11 cellular contexts compared by ENCODE assay signal in the genomic region with DNA sequence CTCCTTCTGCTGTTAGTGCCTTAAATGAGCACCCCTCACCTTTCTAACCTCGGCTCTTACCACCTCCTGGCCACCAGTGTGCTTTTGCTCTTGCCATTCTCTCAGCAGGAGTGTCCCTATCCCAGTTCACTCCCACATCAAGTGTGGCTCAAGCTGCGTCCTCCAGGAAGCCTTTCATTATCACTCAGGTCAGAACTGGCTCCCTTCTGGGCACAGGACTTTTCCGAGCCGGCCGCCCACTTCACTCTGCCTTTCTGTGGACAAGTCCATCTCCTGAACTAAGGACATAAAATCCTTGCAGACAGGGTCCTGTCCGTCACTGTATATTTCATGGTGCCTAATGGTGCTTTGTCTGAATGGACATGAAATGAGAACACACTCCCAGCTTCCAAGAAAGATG. TPM values are rescaled to one million over a fixed set of nuclear protein-coding genes. Genes with fewer than 3 reads are reported as not detected.
A peak's percentile ranks its signal among the peaks of the same experiment; 100 is the strongest.
DNase-seq lines count a peak whose midpoint lies in the region; ATAC-seq and TF ChIP-seq lines count a peak whose summit lies in the region.
"Had no signal": no experiment of that assay in that cellular context is flagged by ENCODE, and none has a peak within 500 bp of the region (broad histone marks: within the 10 kb centered on the region; RNA-seq: fewer than 3 reads in every experiment).

No MANE protein-coding gene starts in this region.

- peaks cover 11% of the 10 kb centered on the region for H3K4me1 ChIP-seq in IMR-90 (ENCODE audit: control insufficient read depth, insufficient read depth, low read length)
- H3K4me1 ChIP-seq in sigmoid colon: peaks cover 0 to 20% (median 8%) of the 10 kb centered on the region in 4 donors

- peaks cover 57% of the 10 kb centered on the region for H3K36me3 Mint-ChIP-seq in T-helper 2 cell treated with Interferon-gamma antibody and Interleukin-4, amounts not matched to agents 5 μg/mL and 100 μg/mL, for 36 hours (ENCODE audit: low read depth)
- H3K36me3 Mint-ChIP-seq in effector memory CD8-positive, alpha-beta T cell (ENCODE audit: insufficient read depth): peaks cover 43% of the 10 kb centered on the region

- ATAC-seq in IMR-90 (ENCODE audit: low read depth) (no peak), GM21390 (IDR thresholded peaks at IDR 0.05; ENCODE audit: unreplicated experiment) (no peak)
- ATAC-seq in effector memory CD8-positive, alpha-beta T cell (replicated peaks): no peak

- in situ Hi-C loops in IMR-90 (cut with MboI; ENCODE audit: low sequenced_read_pairs): loop anchor here (25.0 kb wide), 1 partner anchor 238 kb away; no protein-coding TSS in a partner anchor

- peaks cover 11 to 29% of the 10 kb centered on the region in 2 experiments; a peak in 3 of 4 replicates for H3K79me1 ChIP-seq in IMR-90 (ENCODE audit: low read depth in 1 of 2, low read length in 2 of 2)

- H2BK5ac ChIP-seq in IMR-90 (ENCODE audit: low read depth, low read length, poor library complexity, severe bottlenecking): no peak overlapping the region

- peaks cover 32% of the 10 kb centered on the region for H3K36me3 ChIP-seq in IMR-90 (ENCODE audit: control insufficient read depth, insufficient read depth, low read length)
- peaks cover 11 to 36% (median 28%) of the 10 kb centered on the region in 4 donors for H3K36me3 ChIP-seq in sigmoid colon

- H3K9me1 ChIP-seq in IMR-90 (ENCODE audit: insufficient read depth, low read length): peaks cover 29% of the 10 kb centered on the region

- TF ChIP-seq CTCF in IMR-90 (conservative IDR thresholded peaks at IDR 0.05; ENCODE audit: low read depth, low read length) (no peak), sigmoid colon (IDR thresholded peaks at IDR 0.05) (no peak)

- H3K4ac ChIP-seq in IMR-90 (ENCODE audit: low read depth, low read length): peak overlapping the region; percentile 64; the same call in 1 of the 2 replicates

- H3K4me3 ChIP-seq in IMR-90 (ENCODE audit: insufficient read depth, low read depth, low read length) (no peak overlapping the region), sigmoid colon (no peak overlapping the region)

- H3K9ac ChIP-seq in IMR-90 (ENCODE audit: low read depth, low read length): no peak overlapping the region

- H3K14ac ChIP-seq in IMR-90 (replicated peaks; ENCODE audit: low read depth, low read length): no peak overlapping the region

- CTCF ChIA-PET in IMR-90 (lab: Yijun Ruan, JAX): interaction anchor here (0.6 kb wide), 1 partner anchor 373 kb away, joined by 3 read pairs; no protein-coding TSS in a partner anchor

- H3K27ac Mint-ChIP-seq in T-helper 2 cell treated with Interferon-gamma antibody and Interleukin-4, amounts not matched to agents 5 μg/mL and 100 μg/mL, for 36 hours: peak overlapping the region; percentile 62
- H3K27ac Mint-ChIP-seq in effector memory CD8-positive, alpha-beta T cell: peak overlapping the region; percentile 24 to 75

- H4K8ac ChIP-seq in IMR-90 (ENCODE audit: low read depth in 2 of 2, low read length in 2 of 2): no peak overlapping the region

- no peak overlapping the region for H3K4me2 ChIP-seq in IMR-90 (ENCODE audit: low read depth, low read length)

- H2AK9ac ChIP-seq in IMR-90 (replicated peaks; ENCODE audit: low read depth, low read length, poor library complexity): peak overlapping the region; percentile 82

- peaks cover 7% of the 10 kb centered on the region for H4K20me1 ChIP-seq in IMR-90 (ENCODE audit: insufficient read depth, low read length)

- no peak overlapping the region for H2AFZ ChIP-seq in IMR-90 (replicated peaks; ENCODE audit: low read length, poor library complexity)

- dilution Hi-C loops in IMR-90 (cut with HindIII; ENCODE audit: low sequenced_read_pairs, unreplicated experiment): no loop called here

- no peak overlapping the region for H3K27ac ChIP-seq in IMR-90 (ENCODE audit: insufficient read depth, low read length)
- H3K27ac ChIP-seq in sigmoid colon: peak overlapping the region in 1 of 4 donors; percentile 11

- peaks cover 7% of the 10 kb centered on the region for H3K9me3 Mint-ChIP-seq in T-helper 2 cell treated with Interferon-gamma antibody and Interleukin-4, amounts not matched to agents 5 μg/mL and 100 μg/mL, for 36 hours
- no peaks in the 10 kb centered on the region for H3K9me3 Mint-ChIP-seq in effector memory CD8-positive, alpha-beta T cell

- H3K9me3 ChIP-seq in IMR-90 (ENCODE audit: control insufficient read depth, insufficient read depth, low read length): peaks cover 2% of the 10 kb centered on the region; the same call in 1 of the 2 replicates
- no peaks in the 10 kb centered on the region for H3K9me3 ChIP-seq in sigmoid colon

- intact Hi-C loops in IMR-90 (cut with micrococcal nuclease): no loop called here
- intact Hi-C loops in sigmoid colon (cut with DNase I): no loop called here

- no peaks in the 10 kb centered on the region for H3K27me3 Mint-ChIP-seq in T-helper 2 cell treated with Interferon-gamma antibody and Interleukin-4, amounts not matched to agents 5 μg/mL and 100 μg/mL, for 36 hours (ENCODE audit: low read depth)
- no peaks in the 10 kb centered on the region for H3K27me3 Mint-ChIP-seq in effector memory CD8-positive, alpha-beta T cell

- H2AK5ac ChIP-seq in IMR-90 (ENCODE audit: low read depth, low read length): peak overlapping the region; percentile 33; the same call in 1 of the 2 replicates

- no peak overlapping the region for H2BK120ac ChIP-seq in IMR-90 (ENCODE audit: low read depth, low read length)

- POLR2A ChIA-PET in IMR-90 (lab: Charles Lee; ENCODE audit: unreplicated experiment): no interaction called here

- TF ChIP-seq POLR2A in IMR-90 (IDR thresholded peaks at IDR 0.05; ENCODE audit: low read depth, low read length): no peak
- no peak for TF ChIP-seq POLR2A in sigmoid colon (IDR thresholded peaks at IDR 0.05)

- H3K23ac ChIP-seq in IMR-90 (ENCODE audit: low read depth, low read length): peak overlapping the region; percentile 15; the same call in 1 of the 2 replicates

- H3K56ac ChIP-seq in IMR-90 (ENCODE audit: extremely low read depth, insufficient read depth, low read length): no peak overlapping the region

- no peak overlapping the region for H2BK15ac ChIP-seq in IMR-90 (ENCODE audit: low read depth, low read length)

- H3K4me1 Mint-ChIP-seq in T-helper 2 cell treated with Interferon-gamma antibody and Interleukin-4, amounts not matched to agents 5 μg/mL and 100 μg/mL, for 36 hours (ENCODE audit: low read depth): peaks cover 32% of the 10 kb centered on the region
- peaks cover 12 to 20% of the 10 kb centered on the region in 2 donors for H3K4me1 Mint-ChIP-seq in effector memory CD8-positive, alpha-beta T cell (ENCODE audit: low read depth in 2 of 2)

- H2BK20ac ChIP-seq in IMR-90 (ENCODE audit: low read depth, low read length): no peak overlapping the region

- H3K27me3 ChIP-seq in IMR-90 (ENCODE audit: control insufficient read depth, insufficient read depth, low read length): no peaks in the 10 kb centered on the region
- no peaks in the 10 kb centered on the region for H3K27me3 ChIP-seq in sigmoid colon

- no peak for TF ChIP-seq RAD21 in IMR-90 (IDR thresholded peaks at IDR 0.05; ENCODE audit: low read length)

- no peak overlapping the region for H3K4me3 Mint-ChIP-seq in T-helper 2 cell treated with Interferon-gamma antibody and Interleukin-4, amounts not matched to agents 5 μg/mL and 100 μg/mL, for 36 hours
- no peak overlapping the region for H3K4me3 Mint-ChIP-seq in effector memory CD8-positive, alpha-beta T cell

- DNase-seq in T-helper 2 cell treated with Interferon-gamma antibody and Interleukin-4, amounts not matched to agents 5 μg/mL and 100 μg/mL, for 36 hours (ENCODE audit: low spot score): no peak
- DNase-seq in T-helper 2 cell (no peak), IMR-90 (no peak), sigmoid colon (peak; percentile 37), GM19238 (ENCODE audit: insufficient read length, low spot score) (no peak)
- DNase-seq in effector memory CD8-positive, alpha-beta T cell: no peak
- DNase-seq in stimulated activated CD4-positive, alpha-beta T cell treated with anti-CD3 and anti-CD28 coated beads, Interleukin-4, amount 100 ng/mL, for 4 hours: no peak
- DNase-seq: Calu3; central memory CD4-positive, alpha-beta T cell; NCI-H1930 had no signal

- H4K91ac ChIP-seq in IMR-90 (ENCODE audit: insufficient read depth, low read depth, low read length): no peak overlapping the region

- H4K5ac ChIP-seq in IMR-90 (ENCODE audit: low read depth, low read length): no peak overlapping the region

- no peak for TF ChIP-seq EP300 in sigmoid colon (IDR thresholded peaks at IDR 0.05)

- no TSS peak for BruUV-seq in IMR-90 (replicated peaks; lab: Mats Ljungman, UMichigan)

- H3K18ac ChIP-seq in IMR-90 (ENCODE audit: low read depth, low read length): no peak overlapping the region

- WGBS in IMR-90 (ENCODE audit: extremely low coverage in 2 of 2, insufficient read length in 1 of 2), 2 experiments: no CpG with 5 or more reads among the region's 6 CpGs
- WGBS in sigmoid colon, 2 donors: 91 to 94% methylated on average over 6 of the region's 6 CpGs

TF ChIP-seq in IMR-90, 13 proteins besides CTCF, POLR2A, EP300 and RAD21 (continues in another document):
- TF ChIP-seq FOS (IDR thresholded peaks at IDR 0.05; ENCODE audit: low read depth, low read length) (no peak), RFX5 (IDR thresholded peaks at IDR 0.05; ENCODE audit: low read depth, low read length) (no peak)

RNA-seq across cellular contexts. Expression of a gene that starts 15.6 kb away (rescaled TPM):
- total RNA-seq in IMR-90 (2012; rRNA removed) (20.0 and 35.7 TPM in 2 replicates), sigmoid colon (10 to 100 TPM; 24.6 to 30.5 (median 27.9) TPM)
- polyA plus RNA-seq in IMR-90 (2012; rRNA removed) (47.6 and 52.2 TPM in 2 replicates), sigmoid colon (10 to 100 TPM; 10.8 to 40.1 (median 12.5) TPM)
- polyA plus RNA-seq in IMR-90 (2012; cell fraction: cytosol; rRNA removed): 15.4 and 45.4 TPM in 2 replicates
- 28.8 and 33.4 TPM in 2 replicates for polyA plus RNA-seq in IMR-90 (2012; cell fraction: nucleus; rRNA removed; ENCODE audit: low replicate concordance)

RNA-seq across cellular contexts. Expression of a gene that starts 15.8 kb away (rescaled TPM):
- total RNA-seq in IMR-90 (2012; rRNA removed) (85.5 and 94.3 TPM in 2 replicates), sigmoid colon (100 to 1,000 TPM in 2 of 4 donors, 10 to 100 TPM in 2; 77.4 to 110 (median 95.2) TPM)
- polyA plus RNA-seq in IMR-90 (2012; rRNA removed) (78.8 and 81.1 TPM in 2 replicates), sigmoid colon (10 to 100 TPM; 45.6 to 55.0 (median 51.1) TPM)
- polyA plus RNA-seq in IMR-90 (2012; cell fraction: cytosol; rRNA removed): 70.6 and 76.8 TPM in 2 replicates
- 68.9 and 97.1 TPM in 2 replicates for polyA plus RNA-seq in IMR-90 (2012; cell fraction: nucleus; rRNA removed; ENCODE audit: low replicate concordance)

RNA-seq across cellular contexts. Expression of a gene that starts 41.6 kb away (rescaled TPM):
- total RNA-seq in IMR-90 (2012; rRNA removed) (138 and 189 TPM in 2 replicates), sigmoid colon (10 to 100 TPM; 50.4 to 88.5 (median 73.1) TPM)
- polyA plus RNA-seq in IMR-90 (2012; rRNA removed) (51.1 and 61.7 TPM in 2 replicates), sigmoid colon (10 to 100 TPM; 39.6 to 74.6 (median 40.5) TPM)
- 17.9 and 21.7 TPM in 2 replicates for polyA plus RNA-seq in IMR-90 (2012; cell fraction: cytosol; rRNA removed)
- 14.0 and 58.9 TPM in 2 replicates for polyA plus RNA-seq in IMR-90 (2012; cell fraction: nucleus; rRNA removed; ENCODE audit: low replicate concordance)

RNA-seq across cellular contexts. Expression of a gene that starts 55.2 kb away (rescaled TPM):
- total RNA-seq in IMR-90 (2012; rRNA removed): 44.1 and 44.2 TPM in 2 replicates
- 108 TPM in 2 replicates for polyA plus RNA-seq in IMR-90 (2012; rRNA removed)
- 51.0 and 82.3 TPM in 2 replicates for polyA plus RNA-seq in IMR-90 (2012; cell fraction: cytosol; rRNA removed)
- polyA plus RNA-seq in IMR-90 (2012; cell fraction: nucleus; rRNA removed; ENCODE audit: low replicate concordance): 226 and 252 TPM in 2 replicates
- 10 to 100 TPM; 69.4 to 86.1 (median 79.2) TPM for total RNA-seq in sigmoid colon
- 10 to 100 TPM; 26.8 to 86.5 (median 31.8) TPM for polyA plus RNA-seq in sigmoid colon
